ENCODE assay signal across 25 cellular contexts in the genomic region with DNA sequence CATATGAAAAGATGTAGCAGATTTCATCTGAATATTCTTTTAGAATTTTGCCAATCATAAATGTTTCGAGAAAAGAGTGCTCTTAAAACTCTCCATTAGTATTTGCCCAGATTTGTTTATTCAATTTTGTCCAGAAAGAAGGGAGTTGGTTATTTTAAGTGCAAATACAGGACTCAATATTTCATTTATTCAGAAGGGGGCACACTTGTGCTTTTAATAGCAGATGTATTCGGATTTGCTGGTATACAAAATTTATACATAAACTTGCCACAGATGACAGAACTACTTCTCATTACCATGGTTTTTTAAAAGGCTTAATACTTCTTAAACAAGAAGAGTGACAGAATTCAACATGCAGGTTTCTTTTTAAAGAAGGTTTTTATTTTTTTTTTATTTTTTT.
DNase-seq lines count a peak whose midpoint lies in the region; ATAC-seq, FAIRE-seq and TF ChIP-seq lines count a peak whose summit lies in the region.
"Had no signal": no experiment of that assay in that cellular context is flagged by ENCODE, and none has a peak within 500 bp of the region (broad histone marks: within the 10 kb centered on the region; RNA-seq: fewer than 3 reads in every experiment).

No MANE protein-coding gene starts in this region.

- no peak for ATAC-seq in activated CD8-positive, alpha-beta T cell treated with anti-CD3 and anti-CD28 coated beads for 36 hours
- no peak for ATAC-seq in GM19351 (IDR thresholded peaks at IDR 0.05; ENCODE audit: unreplicated experiment)
- ATAC-seq in GM19395 (IDR thresholded peaks at IDR 0.05; ENCODE audit: unreplicated experiment): no peak
- ATAC-seq: K562 had no signal

- no peaks in the 10 kb centered on the region for H3K36me3 Mint-ChIP-seq in nephron (ENCODE audit: low read depth)
- H3K36me3 Mint-ChIP-seq in activated CD8-positive, alpha-beta T cell treated with anti-CD3 and anti-CD28 coated beads for 36 hours (ENCODE audit: low read depth): no peaks in the 10 kb centered on the region

- no peaks in the 10 kb centered on the region for H3K79me2 ChIP-seq in OCI-LY1 (ENCODE audit: insufficient read depth, low read length)

- peaks cover 4% of the 10 kb centered on the region for H3K27me3 Mint-ChIP-seq in nephron (ENCODE audit: low read depth)
- no peaks in the 10 kb centered on the region for H3K27me3 Mint-ChIP-seq in activated CD8-positive, alpha-beta T cell treated with anti-CD3 and anti-CD28 coated beads for 36 hours
- H3K27me3 Mint-ChIP-seq: activated CD4-positive, alpha-beta T cell treated with anti-CD3 and anti-CD28 coated beads, Interleukin-2, amount 10 ng/mL, durations not matched to agents 24 days and 14 days; stimulated activated naive CD8-positive, alpha-beta T cell treated with anti-CD3 and anti-CD28 coated beads, Interleukin-15, Interleukin-2, amounts not matched to agents 100 ng/mL and 50 ng/mL, for 24 hours had no signal

- H3K27ac Mint-ChIP-seq in nephron: peak overlapping the region in 2 of 3 experiments; percentile 1 to 22
- H3K27ac Mint-ChIP-seq in activated CD8-positive, alpha-beta T cell treated with anti-CD3 and anti-CD28 coated beads for 36 hours: no peak overlapping the region
- H3K27ac Mint-ChIP-seq: activated CD4-positive, alpha-beta T cell treated with anti-CD3 and anti-CD28 coated beads, Interleukin-2, amount 10 ng/mL, durations not matched to agents 24 days and 14 days; H9; stimulated activated naive CD8-positive, alpha-beta T cell treated with anti-CD3 and anti-CD28 coated beads, Interleukin-15, Interleukin-2, amounts not matched to agents 100 ng/mL and 50 ng/mL, for 24 hours had no signal

- CTCF ChIA-PET in activated CD8-positive, alpha-beta T cell treated with anti-CD3 and anti-CD28 coated beads for 36 hours (lab: Charles Lee): no interaction called here

- DNase-seq in D721Med (ENCODE audit: insufficient read length, low spot score) (no peak), cardiac fibroblast (ENCODE audit: low read depth in 2 of 2) (peak; percentile 10 to 21), SW 1271 (lab: John Stamatoyannopoulos, UW) (no peak)
- DNase-seq in activated CD8-positive, alpha-beta T cell treated with anti-CD3 and anti-CD28 coated beads for 36 hours: no peak
- DNase-seq: activated CD4-positive, alpha-beta T cell treated with anti-CD3 and anti-CD28 coated beads, Interleukin-2, amount 10 ng/mL, durations not matched to agents 24 days and 14 days; activated CD8-positive, alpha-beta memory T cell treated with anti-CD3 and anti-CD28 coated beads, Interleukin-2, amount 50 U/mL, for 48 hours; activated gamma-delta T cell treated with Interleukin-2 at 50 U/mL for 16 hours; amniotic stem cell; COR-L47; EL; foreskin melanocyte; H9; left ventricle myocardium inferior; NCI-H1092; Peyer's patch; sigmoid colon; upper lobe of left lung had no signal

- TF ChIP-seq CTCF in D721Med (IDR thresholded peaks at IDR 0.05; ENCODE audit: insufficient read depth, missing control alignments): peak; percentile 38
- 0 out of 2 replicates have a peak, but pooled peaks have one; percentile 11 for TF ChIP-seq CTCF in OCI-LY1 (IDR thresholded peaks at IDR 0.05; ENCODE audit: low read length)
- no peak for TF ChIP-seq CTCF in cardiac fibroblast (IDR thresholded peaks at IDR 0.05; ENCODE audit: low read depth, low read length)
- peak; percentile 34 to 44 (median 40) for TF ChIP-seq CTCF in nephron (IDR thresholded peaks at IDR 0.05; ENCODE audit: unreplicated experiment in 3 of 3)
- TF ChIP-seq CTCF in activated CD8-positive, alpha-beta T cell treated with anti-CD3 and anti-CD28 coated beads for 36 hours (IDR thresholded peaks at IDR 0.05): no peak

- H3K4me3 Mint-ChIP-seq in nephron: no peak overlapping the region
- H3K4me3 Mint-ChIP-seq in activated CD8-positive, alpha-beta T cell treated with anti-CD3 and anti-CD28 coated beads for 36 hours: no peak overlapping the region
- H3K4me3 Mint-ChIP-seq: activated CD4-positive, alpha-beta T cell treated with anti-CD3 and anti-CD28 coated beads, Interleukin-2, amount 10 ng/mL, durations not matched to agents 24 days and 14 days; H9; stimulated activated naive CD8-positive, alpha-beta T cell treated with anti-CD3 and anti-CD28 coated beads, Interleukin-15, Interleukin-2, amounts not matched to agents 100 ng/mL and 50 ng/mL, for 24 hours had no signal

- H3K4me1 Mint-ChIP-seq in nephron: no peaks in the 10 kb centered on the region
- H3K4me1 Mint-ChIP-seq in activated CD8-positive, alpha-beta T cell treated with anti-CD3 and anti-CD28 coated beads for 36 hours (ENCODE audit: low read depth): no peaks in the 10 kb centered on the region
- H3K4me1 Mint-ChIP-seq: activated CD4-positive, alpha-beta T cell treated with anti-CD3 and anti-CD28 coated beads, Interleukin-2, amount 10 ng/mL, durations not matched to agents 24 days and 14 days; H9 had no signal

- H3K4me3 ChIP-seq in OCI-LY1 (ENCODE audit: low read depth, low read length, poor library complexity, severe bottlenecking) (no peak overlapping the region), cardiac fibroblast (replicated peaks in 1 of 2; ENCODE audit: low read depth in 2 of 2, low read length in 2 of 2) (no peak overlapping the region)
- H3K4me3 ChIP-seq: K562, left ventricle myocardium inferior, Peyer's patch, sigmoid colon, upper lobe of left lung had no signal

- POLR2A ChIA-PET in activated CD8-positive, alpha-beta T cell treated with anti-CD3 and anti-CD28 coated beads for 36 hours (lab: Charles Lee): no interaction called here

- H4K20me1 ChIP-seq in OCI-LY1 (ENCODE audit: insufficient read depth, low read length): no peaks in the 10 kb centered on the region

- intact Hi-C loops in activated CD8-positive, alpha-beta T cell treated with anti-CD3 and anti-CD28 coated beads for 36 hours (cut with micrococcal nuclease): no loop called here

- H2AFZ ChIP-seq in OCI-LY1 (ENCODE audit: low read length): no peak overlapping the region

- H3K9me3 ChIP-seq in OCI-LY1 (ENCODE audit: low read length): no peaks in the 10 kb centered on the region
- H3K9me3 ChIP-seq: left ventricle myocardium inferior, Peyer's patch, sigmoid colon, upper lobe of left lung had no signal

- FAIRE-seq in D721Med (lab: Jason Lieb, UNC): no peak
- FAIRE-seq: colon, TTC549 had no signal

- no peaks in the 10 kb centered on the region for H3K4me1 ChIP-seq in OCI-LY1 (ENCODE audit: insufficient read depth, low read length, severe bottlenecking)
- H3K4me1 ChIP-seq: left ventricle myocardium inferior, Peyer's patch, sigmoid colon, upper lobe of left lung had no signal

- H3K9me2 ChIP-seq in OCI-LY1 (ENCODE audit: low read depth, low read length): no peaks in the 10 kb centered on the region

- no peaks in the 10 kb centered on the region for H3K36me3 ChIP-seq in OCI-LY1 (ENCODE audit: insufficient read depth, low read length)
- H3K36me3 ChIP-seq: left ventricle myocardium inferior, Peyer's patch, sigmoid colon, upper lobe of left lung had no signal

- H3F3A ChIP-seq in OCI-LY1 (ENCODE audit: insufficient read depth, low read length): no peaks in the 10 kb centered on the region

- H3K27ac ChIP-seq in OCI-LY1 (ENCODE audit: low read depth, low read length, poor library complexity, severe bottlenecking): no peak overlapping the region
- H3K27ac ChIP-seq: left ventricle myocardium inferior, Peyer's patch, sigmoid colon, upper lobe of left lung had no signal

- H3K9ac ChIP-seq in OCI-LY1 (ENCODE audit: low read length): no peak overlapping the region

- H3K4me2 ChIP-seq in OCI-LY1 (ENCODE audit: low read length): no peak overlapping the region

- H3K27me3 ChIP-seq in OCI-LY1 (ENCODE audit: insufficient read depth, low read length): no peaks in the 10 kb centered on the region
- H3K27me3 ChIP-seq: Peyer's patch, sigmoid colon, upper lobe of left lung had no signal

- H3K9me3 Mint-ChIP-seq in nephron: no peaks in the 10 kb centered on the region
- H3K9me3 Mint-ChIP-seq in activated CD8-positive, alpha-beta T cell treated with anti-CD3 and anti-CD28 coated beads for 36 hours: peaks cover 3% of the 10 kb centered on the region
- H3K9me3 Mint-ChIP-seq: activated CD4-positive, alpha-beta T cell treated with anti-CD3 and anti-CD28 coated beads, Interleukin-2, amount 10 ng/mL, durations not matched to agents 24 days and 14 days; H9 had no signal

Comparison
In these comparisons a context has a peak if more than half of its experiments do, and no peak if none do; other contexts are left out.
1. DNase-seq: peak in cardiac fibroblast (2 of 2); none in D721Med (single experiment), activated CD8-positive, alpha-beta T cell treated with anti-CD3 and anti-CD28 coated beads for 36 hours (single experiment) and SW 1271 (0 of 2).
2. CTCF ChIP-seq: peak in D721Med (single experiment), OCI-LY1 (single experiment) and nephron (3 of 3); none in cardiac fibroblast (single experiment) and activated CD8-positive, alpha-beta T cell treated with anti-CD3 and anti-CD28 coated beads for 36 hours (single experiment).